Comparison of ENCODE assay signal across 32 cellular contexts in genomic region chr4:42574873-42575272, GRCh38.
"Had no signal": no experiment of that assay in that cellular context is flagged by ENCODE, and none has a peak within 500 bp of the region (broad histone marks: within the 10 kb centered on the region; RNA-seq: fewer than 3 reads in every experiment).

No MANE protein-coding gene starts in this region.

- H3K4me2 ChIP-seq: hepatocyte had no signal

- H3K27me3 Mint-ChIP-seq: activated CD4-positive, alpha-beta memory T cell treated with anti-CD3 and anti-CD28 coated beads for 36 hours; activated CD4-positive, alpha-beta T cell treated with anti-CD3 and anti-CD28 coated beads, Interleukin-2, amount 10 ng/mL, durations not matched to agents 24 days and 14 days; activated naive CD4-positive, alpha-beta T cell treated with anti-CD3 and anti-CD28 coated beads, Interleukin-2, amount 10 ng/mL, durations not matched to agents 7 days and 5 days; activated naive CD8-positive, alpha-beta T cell treated with anti-CD3 and anti-CD28 coated beads, Interleukin-2, amount 10 ng/mL, durations not matched to agents 7 days and 5 days; stimulated activated memory B cell treated with anti-CD40 and anti-IgM and Interleukin-4, amounts not matched to agents 10 μg/mL and 1 μg/mL and 100 μg/mL, for 72 hours; stimulated activated naive CD8-positive, alpha-beta T cell treated with anti-CD3 and anti-CD28 coated beads, Interleukin-15, amount 100 ng/mL, for 72 hours; type B pancreatic cell had no signal

- H3K4me3 ChIP-seq: breast epithelium, gastrocnemius medialis, hepatocyte, sigmoid colon, uterus had no signal

- H3K36me3 Mint-ChIP-seq: type B pancreatic cell had no signal

- H3K79me2 ChIP-seq: hepatocyte had no signal

- H3K9me3 Mint-ChIP-seq: activated CD4-positive, alpha-beta memory T cell treated with anti-CD3 and anti-CD28 coated beads for 36 hours; activated CD4-positive, alpha-beta T cell treated with anti-CD3 and anti-CD28 coated beads, Interleukin-2, amount 10 ng/mL, durations not matched to agents 24 days and 14 days; activated naive CD4-positive, alpha-beta T cell treated with anti-CD3 and anti-CD28 coated beads, Interleukin-2, amount 10 ng/mL, durations not matched to agents 7 days and 5 days; activated naive CD8-positive, alpha-beta T cell treated with anti-CD3 and anti-CD28 coated beads, Interleukin-2, amount 10 ng/mL, durations not matched to agents 7 days and 5 days; activated T-helper 1 cell treated with anti-CD3 and anti-CD28 coated beads, Interleukin-12 subunit alpha, Interleukin-12 subunit beta, Interleukin-2, Interleukin-4 antibody, amounts not matched to agents 30 ng/mL and 10 ng/mL and 1 ng/mL, durations not matched to agents 14 hours and 24 hours and 36 hours; endodermal cell; nephron; stimulated activated memory B cell treated with anti-CD40 and anti-IgM and Interleukin-4, amounts not matched to agents 10 μg/mL and 1 μg/mL and 100 μg/mL, for 72 hours; stimulated activated naive CD8-positive, alpha-beta T cell treated with anti-CD3 and anti-CD28 coated beads, Interleukin-15, amount 100 ng/mL, for 72 hours; type B pancreatic cell had no signal

- H3K4me3 Mint-ChIP-seq: activated CD4-positive, alpha-beta memory T cell treated with anti-CD3 and anti-CD28 coated beads for 36 hours; activated CD4-positive, alpha-beta T cell treated with anti-CD3 and anti-CD28 coated beads, Interleukin-2, amount 10 ng/mL, durations not matched to agents 24 days and 14 days; activated naive CD4-positive, alpha-beta T cell treated with anti-CD3 and anti-CD28 coated beads, Interleukin-2, amount 10 ng/mL, durations not matched to agents 7 days and 5 days; activated naive CD8-positive, alpha-beta T cell treated with anti-CD3 and anti-CD28 coated beads, Interleukin-2, amount 10 ng/mL, durations not matched to agents 7 days and 5 days; activated T-helper 1 cell treated with anti-CD3 and anti-CD28 coated beads, Interleukin-12 subunit alpha, Interleukin-12 subunit beta, Interleukin-2, Interleukin-4 antibody, amounts not matched to agents 30 ng/mL and 10 ng/mL and 1 ng/mL, durations not matched to agents 14 hours and 24 hours and 36 hours; endodermal cell; nephron; stimulated activated memory B cell treated with anti-CD40 and anti-IgM and Interleukin-4, amounts not matched to agents 10 μg/mL and 1 μg/mL and 100 μg/mL, for 72 hours; stimulated activated naive CD8-positive, alpha-beta T cell treated with anti-CD3 and anti-CD28 coated beads, Interleukin-15, amount 100 ng/mL, for 72 hours; type B pancreatic cell had no signal

- H3K27ac Mint-ChIP-seq: activated CD4-positive, alpha-beta memory T cell treated with anti-CD3 and anti-CD28 coated beads for 36 hours; activated CD4-positive, alpha-beta T cell treated with anti-CD3 and anti-CD28 coated beads, Interleukin-2, amount 10 ng/mL, durations not matched to agents 24 days and 14 days; activated naive CD4-positive, alpha-beta T cell treated with anti-CD3 and anti-CD28 coated beads, Interleukin-2, amount 10 ng/mL, durations not matched to agents 7 days and 5 days; activated naive CD8-positive, alpha-beta T cell treated with anti-CD3 and anti-CD28 coated beads, Interleukin-2, amount 10 ng/mL, durations not matched to agents 7 days and 5 days; activated T-helper 1 cell treated with anti-CD3 and anti-CD28 coated beads, Interleukin-12 subunit alpha, Interleukin-12 subunit beta, Interleukin-2, Interleukin-4 antibody, amounts not matched to agents 30 ng/mL and 10 ng/mL and 1 ng/mL, durations not matched to agents 14 hours and 24 hours and 36 hours; endodermal cell; nephron; stimulated activated memory B cell treated with anti-CD40 and anti-IgM and Interleukin-4, amounts not matched to agents 10 μg/mL and 1 μg/mL and 100 μg/mL, for 72 hours; type B pancreatic cell had no signal

- H3K27me3 ChIP-seq: breast epithelium, gastrocnemius medialis, hepatocyte, sigmoid colon, uterus had no signal

- H3K27ac ChIP-seq: breast epithelium, gastrocnemius medialis, hepatocyte, sigmoid colon, uterus, WERI-Rb-1 had no signal

- DNase-seq: activated CD4-positive, alpha-beta memory T cell treated with anti-CD3 and anti-CD28 coated beads for 36 hours; activated CD4-positive, alpha-beta T cell treated with anti-CD3 and anti-CD28 coated beads, Interleukin-2, amount 10 ng/mL, durations not matched to agents 24 days and 14 days; activated CD4-positive, CD25-positive, alpha-beta regulatory T cell treated with anti-CD3 and anti-CD28 coated beads, Interleukin-2, amount 50 U/mL, for 72 hours; activated CD8-positive, alpha-beta memory T cell treated with anti-CD3 and anti-CD28 coated beads, Interleukin-2, amount 50 U/mL, for 4 hours; activated gamma-delta T cell; activated naive CD4-positive, alpha-beta T cell treated with anti-CD3 and anti-CD28 coated beads, Interleukin-2, amount 10 ng/mL, durations not matched to agents 7 days and 5 days; activated naive CD8-positive, alpha-beta T cell treated with anti-CD3 and anti-CD28 coated beads, Interleukin-2, amount 10 ng/mL, durations not matched to agents 7 days and 5 days; activated T-cell treated with anti-CD3 and anti-CD28 coated beads, Interleukin-2, amount 50 U/mL, for 1 hour; amygdala; central memory CD4-positive, alpha-beta T cell; endodermal cell; gastrocnemius medialis; glutamatergic neuron; islet precursor cell; left ventricle myocardium superior; retina; sigmoid colon; stimulated activated CD4-positive, alpha-beta T cell treated with anti-CD3 and anti-CD28 coated beads, Interleukin-1b, Interleukin-23, amount 100 ng/mL, for 48 hours; stimulated activated CD4-positive, alpha-beta T cell treated with anti-CD3 and anti-CD28 coated beads, Interleukin-4, amount 100 ng/mL, for 4 hours; stimulated activated CD8-positive, alpha-beta memory T cell treated with anti-CD3 and anti-CD28 coated beads, Interleukin-4, amount 100 ng/mL, for 48 hours; stimulated activated naive CD8-positive, alpha-beta T cell treated with anti-CD3 and anti-CD28 coated beads, Interleukin-15, amount 100 ng/mL, for 72 hours; substantia nigra; T-helper 9 cell; uterus; WERI-Rb-1 had no signal

- H3K9me3 ChIP-seq: breast epithelium, gastrocnemius medialis, sigmoid colon, uterus had no signal

- ATAC-seq: esophagus mucosa; gastrocnemius medialis; left ventricle myocardium superior; stimulated activated memory B cell treated with anti-CD40 and anti-IgM and Interleukin-4, amounts not matched to agents 10 μg/mL and 1 μg/mL and 100 μg/mL, for 72 hours; stimulated activated naive CD8-positive, alpha-beta T cell treated with anti-CD3 and anti-CD28 coated beads, Interleukin-15, amount 100 ng/mL, for 72 hours had no signal

- H3K4me1 Mint-ChIP-seq: activated naive CD4-positive, alpha-beta T cell treated with anti-CD3 and anti-CD28 coated beads, Interleukin-2, amount 10 ng/mL, durations not matched to agents 7 days and 5 days; activated naive CD8-positive, alpha-beta T cell treated with anti-CD3 and anti-CD28 coated beads, Interleukin-2, amount 10 ng/mL, durations not matched to agents 7 days and 5 days; nephron; stimulated activated memory B cell treated with anti-CD40 and anti-IgM and Interleukin-4, amounts not matched to agents 10 μg/mL and 1 μg/mL and 100 μg/mL, for 72 hours had no signal

- H3K36me3 ChIP-seq: breast epithelium, sigmoid colon, uterus had no signal

- H2AFZ ChIP-seq: hepatocyte had no signal

- H3K4me1 ChIP-seq: uterus had no signal
